Comparison of ENCODE assay signal across 9 cellular contexts in the genomic region with DNA sequence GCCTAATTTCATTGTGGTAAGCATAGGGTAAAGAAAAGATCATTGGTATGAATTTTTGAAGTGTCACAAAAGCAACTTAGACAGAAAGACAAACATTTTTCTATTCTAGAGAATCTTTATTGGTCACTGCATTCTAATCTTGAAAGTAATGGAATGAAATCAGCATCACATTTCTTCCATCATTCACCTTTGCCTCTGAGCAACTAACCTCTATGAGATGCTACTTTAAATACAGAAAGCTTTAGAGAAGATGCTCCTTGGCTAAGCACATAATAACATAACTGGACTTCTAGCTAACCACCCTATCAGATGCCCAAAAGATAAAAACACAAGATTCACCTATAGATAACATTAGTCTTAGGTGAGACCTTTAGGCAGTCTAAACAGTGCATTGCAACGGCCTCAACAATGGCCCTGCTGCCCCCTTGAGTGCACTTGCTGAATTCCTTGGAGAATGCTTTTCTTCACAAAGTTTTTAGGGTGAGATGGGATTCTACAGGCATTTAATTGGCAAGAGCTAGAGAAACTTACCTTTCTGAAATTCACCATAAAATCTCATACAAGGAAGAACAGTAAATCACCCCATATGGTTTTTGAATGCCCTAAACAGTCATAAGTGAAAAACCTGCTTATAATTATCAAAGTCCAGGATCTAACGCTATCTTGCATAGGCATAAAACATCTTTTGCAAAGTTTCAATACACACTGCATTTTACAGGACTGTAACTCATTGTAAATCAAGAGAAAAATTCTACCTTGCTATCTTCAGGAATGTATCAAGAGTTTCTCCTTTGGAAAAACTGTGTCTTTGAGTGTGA.
A peak's percentile ranks its signal among the peaks of the same experiment; 100 is the strongest.
DNase-seq lines count a peak whose midpoint lies in the region; ATAC-seq and TF ChIP-seq lines count a peak whose summit lies in the region.
"Had no signal": no experiment of that assay in that cellular context is flagged by ENCODE, and none has a peak within 500 bp of the region (broad histone marks: within the 10 kb centered on the region; RNA-seq: fewer than 3 reads in every experiment).

No MANE protein-coding gene starts in this region.

- no peaks in the 10 kb centered on the region for H3K4me1 Mint-ChIP-seq in immature natural killer cell
- H3K4me1 Mint-ChIP-seq: activated naive CD8-positive, alpha-beta T cell treated with anti-CD3 and anti-CD28 coated beads, Interleukin-2, amount 10 ng/mL, durations not matched to agents 7 days and 5 days had no signal

- no peaks in the 10 kb centered on the region for H3K36me3 Mint-ChIP-seq in immature natural killer cell
- H3K36me3 Mint-ChIP-seq: activated naive CD8-positive, alpha-beta T cell treated with anti-CD3 and anti-CD28 coated beads, Interleukin-2, amount 10 ng/mL, durations not matched to agents 7 days and 5 days had no signal

- peaks cover 0 to 17% (median 2%) of the 10 kb centered on the region in 6 donors for H3K9me3 Mint-ChIP-seq in immature natural killer cell

- no peak overlapping the region for H3K27ac ChIP-seq in VCaP

- H3K4me3 Mint-ChIP-seq in immature natural killer cell = no peak overlapping the region
- H3K4me3 Mint-ChIP-seq: activated naive CD8-positive, alpha-beta T cell treated with anti-CD3 and anti-CD28 coated beads, Interleukin-2, amount 10 ng/mL, durations not matched to agents 7 days and 5 days had no signal

- TF ChIP-seq CTCF in GM10266 (IDR thresholded peaks at IDR 0.05; ENCODE audit: control insufficient read depth, insufficient read depth, low read depth, missing control alignments) (peak; percentile 49), VCaP (conservative IDR thresholded peaks at IDR 0.05) (peak; percentile 61)

- DNase-seq in GM10266 (ENCODE audit: extremely low spot score) (no peak), left lobe of liver (ENCODE audit: low spot score) (no peak), NCI-H345 (lab: John Stamatoyannopoulos, UW) (no peak), immature natural killer cell (no peak)
- DNase-seq: activated naive CD8-positive, alpha-beta T cell treated with anti-CD3 and anti-CD28 coated beads, Interleukin-2, amount 10 ng/mL, durations not matched to agents 7 days and 5 days had no signal

- H3K27ac Mint-ChIP-seq in immature natural killer cell = no peak overlapping the region
- H3K27ac Mint-ChIP-seq: activated naive CD8-positive, alpha-beta T cell treated with anti-CD3 and anti-CD28 coated beads, Interleukin-2, amount 10 ng/mL, durations not matched to agents 7 days and 5 days had no signal

- ATAC-seq in HG03342 (IDR thresholded peaks at IDR 0.05; ENCODE audit: unreplicated experiment) = peak; percentile 83
- ATAC-seq in left lobe of liver = peak; percentile 52
- no peak for ATAC-seq in HG03460 (IDR thresholded peaks at IDR 0.05; ENCODE audit: unreplicated experiment)
- ATAC-seq in GM18858 (IDR thresholded peaks at IDR 0.05; ENCODE audit: unreplicated experiment) = no peak

- H3K27me3 Mint-ChIP-seq in immature natural killer cell (ENCODE audit: low read depth in 3 of 3) = peaks cover 0 to 3% (median 2%) of the 10 kb centered on the region in 3 donors
- H3K27me3 Mint-ChIP-seq: activated naive CD8-positive, alpha-beta T cell treated with anti-CD3 and anti-CD28 coated beads, Interleukin-2, amount 10 ng/mL, durations not matched to agents 7 days and 5 days had no signal

Comparison
In these comparisons a context has a peak if more than half of its experiments do, and no peak if none do; other contexts are left out.
1. ATAC-seq: peak in HG03342 (single experiment) and left lobe of liver (single experiment); none in HG03460 (single experiment) and GM18858 (single experiment).